ENCODE assay signal across 20 cellular contexts in the genomic region with DNA sequence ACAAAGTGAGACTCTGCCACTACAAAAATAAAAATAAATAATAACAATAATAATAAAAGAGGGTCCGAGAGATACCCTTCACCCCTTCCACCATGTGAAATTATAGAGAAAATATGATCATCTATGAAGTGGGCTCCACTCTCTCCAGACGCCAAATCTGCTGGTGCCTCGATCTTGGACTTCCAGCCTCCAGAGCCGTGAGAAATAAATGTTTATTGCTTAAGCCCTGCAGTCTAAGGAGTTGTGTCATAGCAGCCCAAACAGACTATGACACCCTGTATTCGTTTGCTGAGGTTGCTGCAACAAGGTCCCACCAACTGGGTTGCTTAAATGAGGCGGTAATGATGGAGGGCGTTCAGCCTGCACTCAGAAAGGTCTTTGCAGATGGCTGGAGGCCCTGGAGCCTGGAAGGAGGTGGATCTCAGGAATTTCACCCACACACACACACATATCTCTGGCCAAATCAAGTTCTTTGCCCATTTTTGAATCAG. TPM values are rescaled to one million over a fixed set of nuclear protein-coding genes. Genes with fewer than 3 reads are reported as not detected.
DNase-seq lines count a peak whose midpoint lies in the region; ATAC-seq, FAIRE-seq and TF ChIP-seq lines count a peak whose summit lies in the region.
"Had no signal": no experiment of that assay in that cellular context is flagged by ENCODE, and none has a peak within 500 bp of the region (broad histone marks: within the 10 kb centered on the region; RNA-seq: fewer than 3 reads in every experiment).

No MANE protein-coding gene starts in this region.

- H3K27me3 Mint-ChIP-seq in astrocyte (ENCODE audit: low read depth, unreplicated experiment): peaks cover 53% of the 10 kb centered on the region

- H3K23ac ChIP-seq in neuronal stem cell (ENCODE audit: low read depth, low read length, poor library complexity): no peak overlapping the region

- H3K4me1 ChIP-seq in astrocyte (ENCODE audit: insufficient read depth, low read length) (no peaks in the 10 kb centered on the region), neuronal stem cell (ENCODE audit: control insufficient read depth in 2 of 2, insufficient read depth in 1 of 2, low read depth in 1 of 2, low read length in 2 of 2) (peaks cover 2 to 8% of the 10 kb centered on the region in 2 donors), thyroid gland (peaks cover 6 to 31% of the 10 kb centered on the region in 2 donors)
- H3K4me1 ChIP-seq: A549 had no signal

- no peaks in the 10 kb centered on the region for H3K4me1 Mint-ChIP-seq in astrocyte (ENCODE audit: low read depth, unreplicated experiment)

- no peak overlapping the region for H2BK15ac ChIP-seq in neuronal stem cell (ENCODE audit: low read length)

- H3K79me1 ChIP-seq in neuronal stem cell (ENCODE audit: low read depth, low read length): peaks cover 3% of the 10 kb centered on the region

- TF ChIP-seq CTCF in HL-60 (IDR thresholded peaks at IDR 0.05; ENCODE audit: insufficient read depth, low read length) (no peak), astrocyte (IDR thresholded peaks at IDR 0.05; ENCODE audit: insufficient read depth, low read depth, low read length) (no peak), thyroid gland (IDR thresholded peaks at IDR 0.05) (no peak)

- no peaks in the 10 kb centered on the region for H4K20me1 ChIP-seq in astrocyte (ENCODE audit: insufficient read depth, low read length)

- DNase-seq in AG08396 (ENCODE audit: low spot score) (peak; percentile 7), HL-60 (ENCODE audit: low read depth in 1 of 2, low spot score in 1 of 2) (peak; percentile 50 to 70), astrocyte (ENCODE audit: low read depth) (no peak), neuronal stem cell (ENCODE audit: low spot score) (no peak), NCI-H2029 (lab: John Stamatoyannopoulos, UW) (no peak), islet precursor cell (no peak), thyroid gland (no peak)
- DNase-seq: DMS79 treated with DMSO at 0.1 percent for 48 hours, H9, Karpas-422, NCI-H1417, NCI-H187 treated with DMSO at 0.1 percent for 48 hours, NCI-H2171, NCI-H526 had no signal

- no peak overlapping the region for H3K4me3 Mint-ChIP-seq in astrocyte (ENCODE audit: unreplicated experiment)
- H3K4me3 Mint-ChIP-seq: H9 had no signal

- H2AK5ac ChIP-seq in neuronal stem cell (ENCODE audit: low read depth, low read length): no peak overlapping the region

- no peak overlapping the region for H2BK5ac ChIP-seq in neuronal stem cell (ENCODE audit: low read length)

- no peak overlapping the region for H2BK12ac ChIP-seq in neuronal stem cell (ENCODE audit: low read length)

- H3K79me2 ChIP-seq in astrocyte (ENCODE audit: insufficient read depth, low read length): no peaks in the 10 kb centered on the region

- H3K27me3 ChIP-seq in HL-60 (ENCODE audit: insufficient read depth, poor library complexity, severe bottlenecking) (no peaks in the 10 kb centered on the region), astrocyte (ENCODE audit: insufficient read depth, low read length) (peaks cover 7% of the 10 kb centered on the region), neuronal stem cell (ENCODE audit: control insufficient read depth in 3 of 3, insufficient read depth in 3 of 3, low read depth in 1 of 3, low read length in 3 of 3) (peaks cover 0 to 58% (median 0%) of the 10 kb centered on the region in 3 experiments), thyroid gland (no peaks in the 10 kb centered on the region)

- H3K4me2 ChIP-seq in astrocyte (ENCODE audit: low read length) (no peak overlapping the region), neuronal stem cell (ENCODE audit: insufficient read depth, low read length, poor library complexity, severe bottlenecking) (no peak overlapping the region)
- H3K4me2 ChIP-seq: A549; BLaER1 treated with 17β-estradiol and CSF1 and Interleukin-3, amounts not matched to agents 10 nM and 100 nM had no signal

- no peak overlapping the region for H3K14ac ChIP-seq in neuronal stem cell (ENCODE audit: low read length)

- ATAC-seq in HG02981 (IDR thresholded peaks at IDR 0.05; ENCODE audit: unreplicated experiment): no peak
- ATAC-seq: A549, Panc1 had no signal

- H3K18ac ChIP-seq in neuronal stem cell (ENCODE audit: low read length): no peak overlapping the region

- H3K36me3 Mint-ChIP-seq in astrocyte (ENCODE audit: low read depth, unreplicated experiment): no peaks in the 10 kb centered on the region

- no peak for TF ChIP-seq POLR2A in thyroid gland (IDR thresholded peaks at IDR 0.05)

- WGBS in neuronal stem cell (ENCODE audit: extremely low coverage in 2 of 2, insufficient read length in 2 of 2, insufficient replicate concordance in 1 of 2), 2 donors: no CpG with 5 or more reads among the region's 7 CpGs
- WGBS in thyroid gland, 2 donors: 91 to 96% methylated on average over 7 of the region's 7 CpGs

- H3K27ac ChIP-seq in HL-60 (replicated peaks) (peak overlapping the region; percentile 14; the same call in 1 of the 2 replicates), astrocyte (ENCODE audit: low read depth, low read length) (no peak overlapping the region), neuronal stem cell (replicated peaks; ENCODE audit: low read length) (no peak overlapping the region), thyroid gland (no peak overlapping the region)
- H3K27ac ChIP-seq: A549; BLaER1 treated with 17β-estradiol and CSF1 and Interleukin-3, amounts not matched to agents 10 nM and 100 nM had no signal

- H3K9me3 ChIP-seq in astrocyte (ENCODE audit: insufficient read depth, low read depth, low read length): no peaks in the 10 kb centered on the region
- peaks cover 0 to 2% of the 10 kb centered on the region in 2 donors for H3K9me3 ChIP-seq in neuronal stem cell (replicated peaks in 1 of 2; ENCODE audit: control insufficient read depth in 2 of 2, insufficient read depth in 1 of 2, low read depth in 1 of 2, low read length in 2 of 2)
- H3K9me3 ChIP-seq in thyroid gland: no peaks in the 10 kb centered on the region
- H3K9me3 ChIP-seq: A549; BLaER1 treated with 17β-estradiol and CSF1 and Interleukin-3, amounts not matched to agents 10 nM and 100 nM had no signal

- H3K4me3 ChIP-seq in HL-60 (replicated peaks; ENCODE audit: insufficient read depth, low read length): no peak overlapping the region
- no peak overlapping the region for H3K4me3 ChIP-seq in astrocyte (ENCODE audit: insufficient read depth, low read depth, low read length)
- H3K4me3 ChIP-seq in neuronal stem cell (ENCODE audit: low read length in 2 of 2): no peak overlapping the region
- H3K4me3 ChIP-seq in thyroid gland (replicated peaks in 1 of 3): no peak overlapping the region
- H3K4me3 ChIP-seq: A549; BLaER1 treated with 17β-estradiol and CSF1 and Interleukin-3, amounts not matched to agents 10 nM and 100 nM had no signal

- intact Hi-C loops in thyroid gland (cut with DNase I): no loop called here

- FAIRE-seq in astrocyte (lab: Jason Lieb, UNC): no peak
- FAIRE-seq: A549 had no signal

- H3K36me3 ChIP-seq in astrocyte (ENCODE audit: insufficient read depth, low read length) (no peaks in the 10 kb centered on the region), neuronal stem cell (replicated peaks in 1 of 2; ENCODE audit: control insufficient read depth in 2 of 2, insufficient read depth in 2 of 2, low read length in 2 of 2) (no peaks in the 10 kb centered on the region), thyroid gland (no peaks in the 10 kb centered on the region)
- H3K36me3 ChIP-seq: BLaER1 treated with 17β-estradiol and CSF1 and Interleukin-3, amounts not matched to agents 10 nM and 100 nM had no signal

- no peak overlapping the region for H3K4ac ChIP-seq in neuronal stem cell (ENCODE audit: low read length)

- peak overlapping the region; percentile 17 for H4K8ac ChIP-seq in neuronal stem cell (ENCODE audit: low read depth, low read length)

- H3K27ac Mint-ChIP-seq in astrocyte (ENCODE audit: unreplicated experiment): peak overlapping the region; percentile 4

- H4K91ac ChIP-seq in neuronal stem cell (ENCODE audit: low read depth, low read length, poor library complexity): no peak overlapping the region

- H2BK120ac ChIP-seq in neuronal stem cell (ENCODE audit: low read depth, low read length): no peak overlapping the region

- no peak overlapping the region for H3K9ac ChIP-seq in astrocyte (ENCODE audit: low read length)
- H3K9ac ChIP-seq in neuronal stem cell (ENCODE audit: low read depth, low read length, poor library complexity): no peak overlapping the region
- H3K9ac ChIP-seq: BLaER1 treated with 17β-estradiol and CSF1 and Interleukin-3, amounts not matched to agents 10 nM and 100 nM had no signal

- no peaks in the 10 kb centered on the region for H3K9me3 Mint-ChIP-seq in astrocyte (ENCODE audit: unreplicated experiment)
- H3K9me3 Mint-ChIP-seq: H9 had no signal

- H2AFZ ChIP-seq in astrocyte (ENCODE audit: low read depth, low read length) (no peak overlapping the region), neuronal stem cell (ENCODE audit: low read length) (no peak overlapping the region)

RNA-seq across cellular contexts. Expression of gene SEPTIN5, which starts 7.6 kb away (rescaled TPM):
- total RNA-seq in astrocyte (7.3 and 8.6 TPM in 2 replicates), thyroid gland (100 to 1,000 TPM in 1 of 4 donors, 10 to 100 TPM in 3; 14.0 to 124 (median 27.3) TPM)
- polyA plus RNA-seq in neuronal stem cell (2013, experiment 1 of 2): 23.1 TPM
- 21.3 TPM for polyA plus RNA-seq in neuronal stem cell (2013, experiment 2 of 2)

RNA-seq across cellular contexts. Expression of gene GP1BB, which starts 16.6 kb away (rescaled TPM):
- total RNA-seq in astrocyte (0.95 and 2.8 TPM in 2 replicates), thyroid gland (1 to 10 TPM; 1.5 to 6.6 (median 3.1) TPM)
- polyA plus RNA-seq in neuronal stem cell (2013, experiment 1 of 2): 2.5 TPM
- polyA plus RNA-seq in neuronal stem cell (2013, experiment 2 of 2): 2.6 TPM
- total RNA-seq: HT1080 had no signal

RNA-seq across cellular contexts. Expression of gene TBX1, which starts 53.9 kb away (rescaled TPM):
- 2.0 and 6.8 TPM in 2 replicates for total RNA-seq in astrocyte
- 0.31 TPM for polyA plus RNA-seq in neuronal stem cell (2013, experiment 1 of 2)
- 0.26 TPM for polyA plus RNA-seq in neuronal stem cell (2013, experiment 2 of 2)
- 10 to 100 TPM in 2 of 4 donors, 1 to 10 TPM in 2; 7.6 to 34.3 (median 18.5) TPM for total RNA-seq in thyroid gland
- total RNA-seq: MCF 10A had no signal

Comparison
In these comparisons a context has a peak if more than half of its experiments do, and no peak if none do; other contexts are left out.
1. DNase-seq: peak in AG08396 (single experiment) and HL-60 (2 of 2); none in astrocyte (single experiment), neuronal stem cell (single experiment), NCI-H2029 (single experiment), islet precursor cell (single experiment) and thyroid gland (0 of 2).